In genomic region chr2:117935954-117936353, GRCh38 we compare ENCODE assay signal across 21 cellular contexts.
"Had no signal": no experiment of that assay in that cellular context is flagged by ENCODE, and none has a peak within 500 bp of the region (broad histone marks: within the 10 kb centered on the region; RNA-seq: fewer than 3 reads in every experiment).

No MANE protein-coding gene starts in this region.

- H3K4me3 Mint-ChIP-seq: memory B cell; mesothelial cell of epicardium; natural killer cell; neural crest cell; stimulated activated effector memory CD8-positive, alpha-beta T cell treated with anti-CD3 and anti-CD28 coated beads, Interleukin-12 subunit alpha, Interleukin-12 subunit beta, amount 100 ng/mL, for 72 hours had no signal

- H3K27ac Mint-ChIP-seq: memory B cell; mesothelial cell of epicardium; natural killer cell; stimulated activated effector memory CD8-positive, alpha-beta T cell treated with anti-CD3 and anti-CD28 coated beads, Interleukin-12 subunit alpha, Interleukin-12 subunit beta, amount 100 ng/mL, for 72 hours had no signal

- H3K4me1 Mint-ChIP-seq: memory B cell; mesothelial cell of epicardium; neural crest cell; stimulated activated effector memory CD8-positive, alpha-beta T cell treated with anti-CD3 and anti-CD28 coated beads, Interleukin-12 subunit alpha, Interleukin-12 subunit beta, amount 100 ng/mL, for 72 hours had no signal

- H3K27me3 ChIP-seq: colonic mucosa, ovary, right lobe of liver, suprapubic skin, tibial artery, upper lobe of left lung, uterus had no signal

- DNase-seq: cerebellar nuclear complex; colonic mucosa; effector CD4-positive, alpha-beta T cell; foreskin melanocyte; kidney; left colon; natural killer cell; nucleus accumbens; ovary; right lobe of liver; stimulated activated CD4-positive, alpha-beta T cell treated with anti-CD3 and anti-CD28 coated beads, Interleukin-4, amount 100 ng/mL, for 1 hour; stimulated activated CD8-positive, alpha-beta memory T cell treated with anti-CD3 and anti-CD28 coated beads, Interleukin-4, amount 100 ng/mL, for 48 hours; stimulated activated naive CD8-positive, alpha-beta T cell treated with anti-CD3 and anti-CD28 coated beads, Interleukin-15, Interleukin-2, amounts not matched to agents 100 U/mL and 50 U/mL, for 24 hours; tibial artery; upper lobe of left lung; uterus had no signal

- H3K4me3 ChIP-seq: colonic mucosa, ovary, right lobe of liver, suprapubic skin, tibial artery, upper lobe of left lung, uterus had no signal

- H3K9me3 Mint-ChIP-seq: memory B cell; mesothelial cell of epicardium; natural killer cell; neural crest cell; stimulated activated effector memory CD8-positive, alpha-beta T cell treated with anti-CD3 and anti-CD28 coated beads, Interleukin-12 subunit alpha, Interleukin-12 subunit beta, amount 100 ng/mL, for 72 hours had no signal

- H3K27ac ChIP-seq: colonic mucosa, ovary, right lobe of liver, suprapubic skin, tibial artery, upper lobe of left lung, uterus had no signal

- H3K27me3 Mint-ChIP-seq: memory B cell had no signal

- H3K9me3 ChIP-seq: colonic mucosa, ovary, right lobe of liver, suprapubic skin, tibial artery, upper lobe of left lung, uterus had no signal

- ATAC-seq: left colon; natural killer cell; right lobe of liver; stimulated activated effector memory CD8-positive, alpha-beta T cell treated with anti-CD3 and anti-CD28 coated beads, Interleukin-12 subunit alpha, Interleukin-12 subunit beta, amount 100 ng/mL, for 72 hours; stimulated activated naive CD8-positive, alpha-beta T cell treated with anti-CD3 and anti-CD28 coated beads, Interleukin-15, Interleukin-2, amounts not matched to agents 100 U/mL and 50 U/mL, for 24 hours had no signal

- H3K36me3 ChIP-seq: ovary, uterus had no signal

- H3K4me1 ChIP-seq: colonic mucosa, right lobe of liver, suprapubic skin, tibial artery, upper lobe of left lung, uterus had no signal
